In genomic region chr5:157529002-157529401, GRCh38 we compare ENCODE assay signal across 20 cellular contexts.
"Had no signal": no experiment of that assay in that cellular context is flagged by ENCODE, and none has a peak within 500 bp of the region (broad histone marks: within the 10 kb centered on the region; RNA-seq: fewer than 3 reads in every experiment).

No MANE protein-coding gene starts in this region.

- H3K4me1 Mint-ChIP-seq: activated naive CD8-positive, alpha-beta T cell treated with anti-CD3 and anti-CD28 coated beads for 36 hours had no signal

- H3K4me3 Mint-ChIP-seq: activated naive CD8-positive, alpha-beta T cell treated with anti-CD3 and anti-CD28 coated beads for 36 hours; central memory CD8-positive, alpha-beta T cell; naive thymus-derived CD8-positive, alpha-beta T cell; type B pancreatic cell had no signal

- H3K4me3 ChIP-seq: lung, skin epidermis, suprapubic skin had no signal

- H3K27me3 ChIP-seq: brain microvascular endothelial cell, foreskin keratinocyte, suprapubic skin had no signal

- H3K36me3 Mint-ChIP-seq: activated naive CD8-positive, alpha-beta T cell treated with anti-CD3 and anti-CD28 coated beads for 36 hours; naive thymus-derived CD8-positive, alpha-beta T cell had no signal

- H3K36me3 ChIP-seq: suprapubic skin had no signal

- DNase-seq: activated CD4-positive, alpha-beta T cell treated with anti-CD3 and anti-CD28 coated beads, Interleukin-2, amount 50 U/mL, for 48 hours; activated CD4-positive, CD25-positive, alpha-beta regulatory T cell treated with anti-CD3 and anti-CD28 coated beads, Interleukin-2, amount 50 U/mL, for 72 hours; activated gamma-delta T cell treated with Interleukin-2 at 50 U/mL for 16 hours; activated naive CD8-positive, alpha-beta T cell treated with anti-CD3 and anti-CD28 coated beads for 36 hours; activated T-cell treated with anti-CD3 and anti-CD28 coated beads, Interleukin-2, amount 50 U/mL, for 48 hours; brain microvascular endothelial cell; effector CD8-positive, alpha-beta T cell; foreskin keratinocyte; head of caudate nucleus; naive thymus-derived CD8-positive, alpha-beta T cell; posterior cingulate gyrus; stimulated activated CD4-positive, alpha-beta T cell treated with anti-CD3 and anti-CD28 coated beads, Interleukin-15, amount 100 ng/mL, for 24 hours; stimulated activated CD4-positive, alpha-beta T cell treated with anti-CD3 and anti-CD28 coated beads, Interleukin-4, amount 100 ng/mL, for 1 hour; stimulated activated naive CD4-positive, alpha-beta T cell treated with Interleukin-2 at 50 U/mL for 16 hours; T1000 had no signal

- H3K9me3 ChIP-seq: suprapubic skin had no signal

- H3K27ac ChIP-seq: brain microvascular endothelial cell, foreskin keratinocyte, suprapubic skin had no signal

- H3K9me3 Mint-ChIP-seq: activated naive CD8-positive, alpha-beta T cell treated with anti-CD3 and anti-CD28 coated beads for 36 hours; central memory CD8-positive, alpha-beta T cell; naive thymus-derived CD8-positive, alpha-beta T cell; type B pancreatic cell had no signal

- ATAC-seq: foreskin keratinocyte; naive thymus-derived CD8-positive, alpha-beta T cell had no signal

- H3K4me1 ChIP-seq: foreskin keratinocyte, suprapubic skin had no signal

- H3K27ac Mint-ChIP-seq: activated naive CD8-positive, alpha-beta T cell treated with anti-CD3 and anti-CD28 coated beads for 36 hours; type B pancreatic cell had no signal
